ENCODE assay signal across 23 cellular contexts in the genomic region with DNA sequence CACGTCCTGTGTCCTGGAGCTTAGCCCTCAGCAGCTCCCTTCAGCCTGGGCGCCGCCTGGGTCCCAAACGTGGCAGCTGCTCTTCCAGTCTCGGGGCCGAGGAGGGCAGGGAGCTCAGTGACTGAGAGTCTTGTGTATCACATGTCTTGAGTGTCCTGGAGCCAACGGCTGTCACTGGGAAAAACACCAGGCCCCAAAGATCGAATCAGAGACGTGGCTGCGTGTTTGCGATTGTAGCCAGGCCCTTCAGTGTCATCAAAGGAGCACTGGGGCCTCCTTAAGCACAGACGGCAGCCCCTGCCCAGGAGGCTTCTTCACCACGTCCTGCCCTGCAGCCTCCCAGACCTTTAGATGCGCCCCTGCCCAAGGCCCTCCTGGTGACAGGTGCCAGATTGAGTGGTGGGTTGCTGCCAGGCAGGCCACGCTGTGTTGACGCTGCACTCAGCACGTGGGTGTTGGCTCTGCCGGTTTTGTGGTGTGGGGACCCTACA. TPM values are rescaled to one million over a fixed set of nuclear protein-coding genes. Genes with fewer than 3 reads are reported as not detected.
DNase-seq lines count a peak whose midpoint lies in the region; ATAC-seq, FAIRE-seq and TF ChIP-seq lines count a peak whose summit lies in the region.
"Had no signal": no experiment of that assay in that cellular context is flagged by ENCODE, and none has a peak within 500 bp of the region (broad histone marks: within the 10 kb centered on the region; RNA-seq: fewer than 3 reads in every experiment).

No MANE protein-coding gene starts in this region.

- FAIRE-seq in GM12878 (lab: Jason Lieb, UNC): no peak
- FAIRE-seq: bronchial epithelial cell, H1, RCC 7860 had no signal

- H3K27me3 ChIP-seq in cardiac muscle cell: no peaks in the 10 kb centered on the region
- H3K27me3 ChIP-seq in GM12878 (replicated peaks in 1 of 2; ENCODE audit: control insufficient read depth in 2 of 2, insufficient read depth in 2 of 2, low read length in 1 of 2): no peaks in the 10 kb centered on the region
- no peaks in the 10 kb centered on the region for H3K27me3 ChIP-seq in mesenchymal stem cell (ENCODE audit: control insufficient read depth in 1 of 2, insufficient read depth in 1 of 2, low read length in 2 of 2)
- H3K27me3 ChIP-seq in transverse colon: no peaks in the 10 kb centered on the region
- H3K27me3 ChIP-seq: foreskin keratinocyte had no signal

- no peak overlapping the region for H2BK120ac ChIP-seq in mesenchymal stem cell (ENCODE audit: low read depth, low read length)

- no peak overlapping the region for H2BK15ac ChIP-seq in mesenchymal stem cell (ENCODE audit: low read depth, poor library complexity, severe bottlenecking)

- H4K91ac ChIP-seq in mesenchymal stem cell (ENCODE audit: low read length): peak overlapping the region; percentile 15

- H3K36me3 ChIP-seq in cardiac muscle cell: no peaks in the 10 kb centered on the region
- peaks cover 3 to 16% of the 10 kb centered on the region in 2 experiments; a peak in 3 of 4 replicates for H3K36me3 ChIP-seq in GM12878 (ENCODE audit: control insufficient read depth in 2 of 2, insufficient read depth in 2 of 2, low read length in 1 of 2)
- H3K36me3 ChIP-seq in mesenchymal stem cell (ENCODE audit: control insufficient read depth in 1 of 2, insufficient read depth in 2 of 2, low read depth in 1 of 2, low read length in 2 of 2): peaks cover 12 to 19% of the 10 kb centered on the region in 2 experiments
- no peaks in the 10 kb centered on the region for H3K36me3 ChIP-seq in transverse colon
- H3K36me3 ChIP-seq: BLaER1 treated with 17β-estradiol and CSF1 and Interleukin-3, amounts not matched to agents 10 nM and 100 nM; WERI-Rb-1 had no signal

- no peak overlapping the region for H2BK5ac ChIP-seq in mesenchymal stem cell (ENCODE audit: low read depth, low read length, poor library complexity, severe bottlenecking)

- H2AFZ ChIP-seq in GM12878 (ENCODE audit: control insufficient read depth, low read depth, low read length) (no peak overlapping the region), mesenchymal stem cell (ENCODE audit: low read depth, low read length) (no peak overlapping the region)

- TF ChIP-seq POLR2A in GM12878 (IDR thresholded peaks at IDR 0.05; ENCODE audit: low read depth, low read length) (peak; percentile 56; the same call in 1 of the 2 replicates), transverse colon (IDR thresholded peaks at IDR 0.05) (no peak)

- WGBS in GM12878 (ENCODE audit: insufficient coverage, insufficient replicate concordance, low lambda C conversion rate, missing lambda C conversion rate): 77% methylated on average over 18 of the region's 18 CpGs
- WGBS in mesenchymal stem cell: 63% methylated on average over 17 of the region's 18 CpGs
- 72% methylated on average over 18 of the region's 18 CpGs; no CpG with 5 or more reads in 1 of the 2 donors for WGBS in transverse colon (ENCODE audit: low coverage in 1 of 2), 2 donors

- peaks cover 4% of the 10 kb centered on the region for H3K79me1 ChIP-seq in mesenchymal stem cell (replicated peaks; ENCODE audit: low read length, poor library complexity, severe bottlenecking)

- intact Hi-C loops in Right ventricle myocardium superior (cut with DNase I) (loop anchor here (10.0 kb wide), 1 partner anchor 123 kb away; no protein-coding TSS in a partner anchor), GM12878 (cut with micrococcal nuclease; ENCODE audit: unreplicated experiment) (no loop called here), transverse colon (cut with DNase I; ENCODE audit: low total_unique reads) (no loop called here)

- H3K4me2 ChIP-seq in GM12878 (ENCODE audit: control insufficient read depth, insufficient read depth) (no peak overlapping the region), mesenchymal stem cell (ENCODE audit: low read length, poor library complexity, severe bottlenecking) (no peak overlapping the region)
- H3K4me2 ChIP-seq: BLaER1 treated with 17β-estradiol and CSF1 and Interleukin-3, amounts not matched to agents 10 nM and 100 nM had no signal

- H3K9me3 ChIP-seq in cardiac muscle cell (ENCODE audit: low read depth): no peaks in the 10 kb centered on the region
- no peaks in the 10 kb centered on the region for H3K9me3 ChIP-seq in GM12878 (replicated peaks; ENCODE audit: control insufficient read depth, insufficient read depth, low read length)
- no peaks in the 10 kb centered on the region for H3K9me3 ChIP-seq in mesenchymal stem cell (ENCODE audit: control insufficient read depth, low read length)
- no peaks in the 10 kb centered on the region for H3K9me3 ChIP-seq in transverse colon
- H3K9me3 ChIP-seq: BLaER1 treated with 17β-estradiol and CSF1 and Interleukin-3, amounts not matched to agents 10 nM and 100 nM; Caco-2 had no signal

- no peak overlapping the region for H3K4me3 ChIP-seq in cardiac muscle cell
- H3K4me3 ChIP-seq in GM12878: no peak overlapping the region
- peak overlapping the region in 1 of 2 experiments; percentile 23 for H3K4me3 ChIP-seq in mesenchymal stem cell (ENCODE audit: insufficient read depth in 1 of 2, low read depth in 1 of 2, low read length in 2 of 2)
- no peak overlapping the region for H3K4me3 ChIP-seq in transverse colon
- H3K4me3 ChIP-seq: BLaER1 treated with 17β-estradiol and CSF1 and Interleukin-3, amounts not matched to agents 10 nM and 100 nM; lung had no signal

- RAD21 ChIA-PET in GM12878 (lab: Charles Lee; ENCODE audit: unreplicated experiment): interaction anchor here (2.2 kb wide), 1 partner anchor 120 kb away, joined by 12 read pairs; no protein-coding TSS in a partner anchor

- peak overlapping the region in 1 of 2 experiments; percentile 90 for H3K14ac ChIP-seq in mesenchymal stem cell (ENCODE audit: low read length in 2 of 2)

- H3K4me1 ChIP-seq in cardiac muscle cell (ENCODE audit: low read depth) (peaks cover 19% of the 10 kb centered on the region), GM12878 (ENCODE audit: control insufficient read depth, insufficient read depth, low read length) (peaks cover 23% of the 10 kb centered on the region), mesenchymal stem cell (ENCODE audit: control insufficient read depth, insufficient read depth, low read depth, low read length) (peaks cover 12% of the 10 kb centered on the region), transverse colon (peaks cover 0 to 7% (median 4%) of the 10 kb centered on the region in 4 donors)
- H3K4me1 ChIP-seq: Caco-2 had no signal

- TF ChIP-seq CTCF in cardiac muscle cell (IDR thresholded peaks at IDR 0.05; ENCODE audit: low read depth, low read length) (no peak), GM12878 (IDR thresholded peaks at IDR 0.05 in 2 of 3, conservative IDR thresholded peaks at IDR 0.05 in 1 of 3; ENCODE audit: control insufficient read depth in 2 of 3, extremely low read depth in 1 of 3, insufficient read depth in 1 of 3, low read depth in 3 of 3, low read length in 3 of 3) (no peak), transverse colon (IDR thresholded peaks at IDR 0.05) (no peak), GM10248 (IDR thresholded peaks at IDR 0.05; ENCODE audit: control extremely low read depth, extremely low read depth, low read depth, missing control alignments) (no peak)

- SMC1A ChIA-PET in GM12878 (lab: Charles Lee; ENCODE audit: uncharacterized antibody, unreplicated experiment): interaction anchor here (1.6 kb wide), 1 partner anchor 120 kb away, joined by 9 read pairs; no protein-coding TSS in a partner anchor

- H4K20me1 ChIP-seq in GM12878 (ENCODE audit: control insufficient read depth, insufficient read depth): no peaks in the 10 kb centered on the region
- H4K20me1 ChIP-seq: BLaER1 treated with 17β-estradiol and CSF1 and Interleukin-3, amounts not matched to agents 10 nM and 100 nM had no signal

- peak overlapping the region in 1 of 2 experiments; percentile 69 for H3K18ac ChIP-seq in mesenchymal stem cell (ENCODE audit: low read depth in 1 of 2, low read length in 2 of 2)

- no peak overlapping the region for H4K8ac ChIP-seq in mesenchymal stem cell (ENCODE audit: low read length)

- no peak for TF ChIP-seq EP300 in GM12878 (IDR thresholded peaks at IDR 0.05; ENCODE audit: borderline replicate concordance in 1 of 2, control insufficient read depth in 1 of 2, low read depth in 2 of 2, low read length in 2 of 2)
- TF ChIP-seq EP300 in transverse colon (IDR thresholded peaks at IDR 0.05; ENCODE audit: low read depth): no peak

- no peak overlapping the region for H3K4ac ChIP-seq in mesenchymal stem cell (ENCODE audit: low read depth in 1 of 2, low read length in 2 of 2)

- ATAC-seq in Right ventricle myocardium superior (ENCODE audit: poor library complexity) (no peak), GM12878 (no peak)
- ATAC-seq: foreskin keratinocyte had no signal

- in situ Hi-C loops in GM12878 (cut with MboI) (loop anchor here (5.0 kb wide), 1 partner anchor 120 kb away; no protein-coding TSS in a partner anchor), transverse colon (cut with MboI; ENCODE audit: low pct_ligation_motif_present in 1 of 4, low pct_unique_long_range_greater_than_20kb in 1 of 4, low sequenced_read_pairs in 3 of 4) (no loop called here)

- TF ChIP-seq RAD21 in GM12878 (IDR thresholded peaks at IDR 0.05; ENCODE audit: insufficient read depth, low read depth, low read length): no peak

- H3K79me2 ChIP-seq in GM12878 (ENCODE audit: control insufficient read depth, insufficient read depth, low read length): peaks cover 4% of the 10 kb centered on the region

- DNase-seq in cardiac muscle cell (ENCODE audit: low read depth in 1 of 2, low spot score in 1 of 2): peak in 1 of 2 donors; percentile 74
- DNase-seq in Right ventricle myocardium superior: no peak
- DNase-seq in GM12878 (ENCODE audit: low read depth, low spot score): no peak
- peak; percentile 49 for DNase-seq in mesenchymal stem cell
- DNase-seq in transverse colon: peak; percentile 5
- DNase-seq in NCI-H128 (lab: John Stamatoyannopoulos, UW; ENCODE audit: unreplicated experiment): no peak
- no peak for DNase-seq in NCI-H510A (lab: John Stamatoyannopoulos, UW)
- DNase-seq in GM10248 (ENCODE audit: extremely low spot score): no peak
- DNase-seq: activated CD4-positive, alpha-beta T cell treated with anti-CD3 and anti-CD28 coated beads, Interleukin-2, amount 50 U/mL, for 48 hours; activated gamma-delta T cell; foreskin keratinocyte; immature natural killer cell; KBM-7; NCI-H146; NCI-H524; WERI-Rb-1 had no signal

- peak overlapping the region in 1 of 2 experiments; percentile 76 for H2BK12ac ChIP-seq in mesenchymal stem cell (ENCODE audit: low read length in 2 of 2)

- H3K9ac ChIP-seq in GM12878 (ENCODE audit: control insufficient read depth, insufficient read depth, low read length): no peak overlapping the region
- no peak overlapping the region for H3K9ac ChIP-seq in mesenchymal stem cell (ENCODE audit: low read length)
- H3K9ac ChIP-seq: BLaER1 treated with 17β-estradiol and CSF1 and Interleukin-3, amounts not matched to agents 10 nM and 100 nM had no signal

- no TSS peak for BruUV-seq in GM12878 (replicated peaks; lab: Mats Ljungman, UMichigan)

- CTCF ChIA-PET in GM12878 (lab: Yijun Ruan, JAX) (interaction anchor here (0.9 to 2.1 kb wide), 2 partner anchors 12 to 119 kb away, joined by 3 to 13 read pairs; no protein-coding TSS in a partner anchor), GM10248 (lab: Yijun Ruan, JAX) (interaction anchor here (1.2 to 10.6 kb wide), 3 partner anchors 9 to 120 kb away, joined by 6 to 96 read pairs (median 9); partner anchors contain the start of gene EXOC3)

- peak overlapping the region in 1 of 2 experiments; percentile 76 for H3K23ac ChIP-seq in mesenchymal stem cell (ENCODE audit: low read length in 2 of 2)

- POLR2A ChIA-PET in GM12878 (lab: Charles Lee): no interaction called here
- POLR2A ChIA-PET in GM10248 (lab: Yijun Ruan, JAX): no interaction called here

- peak overlapping the region; percentile 77 for H3K27ac ChIP-seq in cardiac muscle cell
- no peak overlapping the region for H3K27ac ChIP-seq in GM12878 (ENCODE audit: control insufficient read depth, insufficient read depth)
- no peak overlapping the region for H3K27ac ChIP-seq in mesenchymal stem cell (ENCODE audit: low read length, poor library complexity, severe bottlenecking)
- H3K27ac ChIP-seq in transverse colon: no peak overlapping the region
- H3K27ac ChIP-seq: BLaER1 treated with 17β-estradiol and CSF1 and Interleukin-3, amounts not matched to agents 10 nM and 100 nM; epithelial cell of prostate; foreskin keratinocyte; WERI-Rb-1 had no signal

- H2AK5ac ChIP-seq in mesenchymal stem cell (ENCODE audit: low read length, severe bottlenecking): no peak overlapping the region

RNA-seq across cellular contexts. Expression of gene EXOC3, which starts 5.7 kb away (rescaled TPM):
- 30.5 and 56.4 TPM in 2 replicates for total RNA-seq in cardiac muscle cell
- 34.8 and 36.3 TPM in 2 replicates for polyA plus RNA-seq in cardiac muscle cell
- total RNA-seq in Right ventricle myocardium superior: 46.4 TPM
- 139 and 145 TPM in 2 replicates for total RNA-seq in GM12878 (2013; cell fraction: nucleolus; rRNA removed)
- 28.6 and 32.5 TPM in 2 replicates for total RNA-seq in GM12878 (2014; rRNA removed)
- total RNA-seq in GM12878 (2014; rRNA removed; fragmentation: Illumina TruSeq; extraction: Trizol): 22.4 and 25.4 TPM in 2 replicates
- 48.9 and 50.3 TPM in 2 replicates for total RNA-seq in GM12878 (2021)
- polyA plus RNA-seq in GM12878 (2011; ENCODE audit: low read depth): 26.9 TPM
- 16.4 and 22.6 TPM in 2 replicates for polyA plus RNA-seq in GM12878 (2011; rRNA removed)
- 24.5 and 26.9 TPM in 2 replicates for polyA plus RNA-seq in GM12878 (2011; cell fraction: cytosol; rRNA removed)
- 77.4 and 98.6 TPM in 2 replicates for polyA plus RNA-seq in GM12878 (2011; cell fraction: nucleus; rRNA removed)
- 40.4 and 47.5 TPM in 2 replicates for polyA plus RNA-seq in GM12878 (2012)
- 18.5 and 24.8 TPM in 2 replicates for polyA plus RNA-seq in GM12878 (2014; fragmentation: Illumina TruSeq; extraction: Trizol)
- polyA plus RNA-seq in GM12878 (2014; fragmentation: Nextera tagmentation; extraction: Ambion mirVana): 1 to 10 TPM; 1.6 to 7.2 TPM
- 30.5 and 33.2 TPM in 2 replicates for polyA plus RNA-seq in GM12878 (2014; rRNA removed)
- 10 to 100 TPM; 52.7 to 53.0 TPM for polyA plus RNA-seq in GM12878 (2016; fragmentation: Nextera tagmentation; extraction: Ambion mirVana)
- polyA minus RNA-seq in GM12878 (2011; rRNA and poly(A)+ RNA removed): 26.3 and 28.8 TPM in 2 replicates
- 10.8 and 14.6 TPM in 2 replicates for polyA minus RNA-seq in GM12878 (2011; cell fraction: cytosol; rRNA and poly(A)+ RNA removed)
- polyA minus RNA-seq in GM12878 (2011; cell fraction: nucleus; rRNA and poly(A)+ RNA removed): 21.5 and 30.1 TPM in 2 replicates
- polyA plus RNA-seq in mesenchymal stem cell (2013, experiment 1 of 2): 24.3 TPM
- 23.1 TPM for polyA plus RNA-seq in mesenchymal stem cell (2013, experiment 2 of 2)
- 100 to 1,000 TPM in 1 of 4 donors, 10 to 100 TPM in 3; 69.9 to 240 (median 76.1) TPM for total RNA-seq in transverse colon

Comparison
In these comparisons a context has a peak if more than half of its experiments do, and no peak if none do; other contexts are left out.
1. DNase-seq: peak in mesenchymal stem cell (single experiment) and transverse colon (single experiment); none in Right ventricle myocardium superior (single experiment), GM12878 (single experiment), NCI-H128 (single experiment), NCI-H510A (single experiment) and GM10248 (single experiment).